In the genomic region with DNA sequence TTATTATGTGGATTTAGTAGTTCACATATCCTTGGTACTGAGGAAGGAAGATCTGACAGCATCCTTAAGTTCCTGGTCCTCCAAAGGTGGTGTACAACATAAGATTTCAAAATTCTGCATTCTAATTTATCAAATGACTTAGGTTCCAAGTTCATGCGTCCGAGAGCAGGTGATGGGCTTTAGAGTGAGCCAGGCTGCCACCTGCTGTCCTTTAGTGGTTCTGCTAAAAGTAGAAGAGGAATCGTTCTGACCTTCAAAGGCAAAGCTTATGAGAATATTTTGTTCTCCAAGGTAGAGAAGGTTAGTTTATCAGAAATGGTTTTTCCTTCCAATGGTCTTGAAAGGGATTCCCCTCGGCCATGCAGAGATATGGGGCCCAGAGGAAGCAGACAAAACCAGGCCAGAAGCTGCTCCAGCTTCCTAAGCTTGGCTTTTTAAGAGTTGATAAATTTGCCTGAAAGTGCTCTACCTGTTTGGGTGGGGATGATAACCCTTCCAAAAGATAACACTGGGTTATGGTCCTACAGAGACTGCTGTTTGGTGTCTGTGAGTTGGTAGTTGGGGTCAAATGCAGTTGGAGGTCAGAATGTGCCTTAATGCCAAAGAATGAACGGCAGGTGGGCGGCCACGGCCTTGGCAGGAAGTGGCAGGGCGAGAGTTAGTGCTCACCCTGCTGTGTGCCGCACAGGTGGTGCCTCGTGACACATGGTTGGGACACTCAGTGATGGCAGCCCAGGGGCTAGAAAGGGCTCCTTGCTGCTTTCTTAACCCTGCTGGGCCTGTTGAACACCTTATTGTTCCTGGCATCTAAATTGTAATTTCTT, we compare ENCODE assay signal across 9 cellular contexts. TPM values are rescaled to one million over a fixed set of nuclear protein-coding genes. Genes with fewer than 3 reads are reported as not detected.
DNase-seq lines count a peak whose midpoint lies in the region; ATAC-seq and TF ChIP-seq lines count a peak whose summit lies in the region.
"Had no signal": no experiment of that assay in that cellular context is flagged by ENCODE, and none has a peak within 500 bp of the region (broad histone marks: within the 10 kb centered on the region; RNA-seq: fewer than 3 reads in every experiment).

No MANE protein-coding gene starts in this region.

- H3K27me3 ChIP-seq in foreskin keratinocyte = no peaks in the 10 kb centered on the region
- H3K27me3 ChIP-seq in parathyroid adenoma (ENCODE audit: control insufficient read depth, insufficient read depth, low read length) = no peaks in the 10 kb centered on the region

- no peak overlapping the region for H3K4me3 Mint-ChIP-seq in Calu3 (ENCODE audit: low read depth, unreplicated experiment)

- H3K27me3 Mint-ChIP-seq in Calu3 (ENCODE audit: unreplicated experiment) = no peaks in the 10 kb centered on the region

- H3K9ac ChIP-seq in parathyroid adenoma = no peak overlapping the region

- H2AFZ ChIP-seq in parathyroid adenoma = no peak overlapping the region

- H3K4me3 ChIP-seq in parathyroid adenoma (ENCODE audit: low read depth, low read length) = no peak overlapping the region
- H3K4me3 ChIP-seq: SK-N-MC had no signal

- no peaks in the 10 kb centered on the region for H3K9me3 Mint-ChIP-seq in Calu3 (ENCODE audit: low read depth, unreplicated experiment)

- DNase-seq in Calu3 (peak; percentile 57), KG1 (lab: John Stamatoyannopoulos, UW) (peak; percentile 51), RKO (ENCODE audit: low spot score) (peak; percentile 75), foreskin keratinocyte (peak in 1 of 2 donors; percentile 41), NCI-H1048 (lab: John Stamatoyannopoulos, UW) (no peak)
- DNase-seq in activated gamma-delta T cell treated with anti-CD3 and anti-CD28 coated beads, Interleukin-2, amount 50 U/mL, for 16 hours (ENCODE audit: low read depth) = peak; percentile 44

- H3K27ac ChIP-seq in foreskin keratinocyte (no peak overlapping the region), parathyroid adenoma (no peak overlapping the region)
- H3K27ac ChIP-seq: SK-N-MC had no signal

- BruUV-seq in Calu3 (replicated peaks; lab: Mats Ljungman, UMichigan) = no TSS peak

- no peaks in the 10 kb centered on the region for H3K79me2 ChIP-seq in parathyroid adenoma

- CTCF ChIA-PET in Calu3 (lab: Charles Lee) = interaction anchor here (0.7 to 2.8 kb wide), 10 partner anchors 100 to 161 kb away, joined by 3 to 62 read pairs (median 4); partner anchors contain the start of gene ADIPOR2

- ATAC-seq in foreskin keratinocyte = peak; percentile 4
- no peak for ATAC-seq in HG03097 (IDR thresholded peaks at IDR 0.05; ENCODE audit: low FRiP score, unreplicated experiment)

- intact Hi-C loops in Calu3 (cut with micrococcal nuclease; ENCODE audit: unreplicated experiment) = loop anchor here (1.0 kb wide), 2 partner anchors 139 to 157 kb away; no protein-coding TSS in a partner anchor

- TF ChIP-seq CTCF in Calu3 (IDR thresholded peaks at IDR 0.05; ENCODE audit: unreplicated experiment) (peak; percentile 56), foreskin keratinocyte (conservative IDR thresholded peaks at IDR 0.05) (peak; percentile 85), parathyroid adenoma (IDR thresholded peaks at IDR 0.05) (peak; percentile 85)

- H3K4me1 Mint-ChIP-seq in Calu3 (ENCODE audit: low read depth, unreplicated experiment) = no peaks in the 10 kb centered on the region

- H3K36me3 Mint-ChIP-seq in Calu3 (ENCODE audit: insufficient read depth, unreplicated experiment) = peaks cover 10% of the 10 kb centered on the region

- no peaks in the 10 kb centered on the region for H3K9me3 ChIP-seq in parathyroid adenoma (ENCODE audit: control insufficient read depth, low read length)

- H3K4me2 ChIP-seq in parathyroid adenoma (ENCODE audit: low read length) = no peak overlapping the region

- no peak overlapping the region for H3K27ac Mint-ChIP-seq in Calu3 (ENCODE audit: unreplicated experiment)

- no peaks in the 10 kb centered on the region for H3K36me3 ChIP-seq in parathyroid adenoma (ENCODE audit: control insufficient read depth, insufficient read depth, low read length)

- H3K4me1 ChIP-seq in foreskin keratinocyte (no peaks in the 10 kb centered on the region), parathyroid adenoma (peaks cover 5% of the 10 kb centered on the region)

RNA-seq across cellular contexts. Expression of gene LRTM2, which starts 29.0 kb away (rescaled TPM):
- total RNA-seq in Calu3 (2022) = not detected in 2 replicates
- not detected in 2 replicates for total RNA-seq in foreskin keratinocyte
- not detected in 2 replicates for polyA plus RNA-seq in foreskin keratinocyte
